10 cellular contexts compared by ENCODE assay signal in genomic region chr15:58228708-58229107, GRCh38.
A peak's percentile ranks its signal among the peaks of the same experiment; 100 is the strongest.
DNase-seq lines count a peak whose midpoint lies in the region; ATAC-seq and TF ChIP-seq lines count a peak whose summit lies in the region.
"Had no signal": no experiment of that assay in that cellular context is flagged by ENCODE, and none has a peak within 500 bp of the region (broad histone marks: within the 10 kb centered on the region; RNA-seq: fewer than 3 reads in every experiment).

No MANE protein-coding gene starts in this region.

- no peak for TF ChIP-seq POLR2A in tibial nerve (IDR thresholded peaks at IDR 0.05)

- peak overlapping the region; percentile 24 for H3K4me3 Mint-ChIP-seq in activated naive CD8-positive, alpha-beta T cell
- no peak overlapping the region for H3K4me3 Mint-ChIP-seq in activated naive CD8-positive, alpha-beta T cell treated with anti-CD3 and anti-CD28 coated beads for 36 hours

- H3K36me3 ChIP-seq in kidney epithelial cell (ENCODE audit: control insufficient read depth, insufficient read depth, low read length) (no peaks in the 10 kb centered on the region), tibial nerve (no peaks in the 10 kb centered on the region)

- H3K27me3 ChIP-seq in kidney epithelial cell (ENCODE audit: control insufficient read depth, insufficient read depth, low read length): no peaks in the 10 kb centered on the region
- no peaks in the 10 kb centered on the region for H3K27me3 ChIP-seq in tibial nerve

- H3K4me3 ChIP-seq in choroid plexus epithelial cell (ENCODE audit: low read depth, low read length) (no peak overlapping the region), kidney epithelial cell (ENCODE audit: low read depth, low read length) (no peak overlapping the region), tibial nerve (no peak overlapping the region)

- peaks cover 2% of the 10 kb centered on the region for H3K27me3 Mint-ChIP-seq in activated naive CD8-positive, alpha-beta T cell
- H3K27me3 Mint-ChIP-seq in activated naive CD8-positive, alpha-beta T cell treated with anti-CD3 and anti-CD28 coated beads for 36 hours: peaks cover 6% of the 10 kb centered on the region

- H3K4me1 ChIP-seq in tibial nerve: peaks cover 0 to 27% (median 13%) of the 10 kb centered on the region in 4 donors

- H3K36me3 Mint-ChIP-seq in activated naive CD8-positive, alpha-beta T cell: no peaks in the 10 kb centered on the region
- H3K36me3 Mint-ChIP-seq in activated naive CD8-positive, alpha-beta T cell treated with anti-CD3 and anti-CD28 coated beads for 36 hours: no peaks in the 10 kb centered on the region

- peak overlapping the region in 3 of 4 donors; percentile 5 to 74 (median 61) for H3K27ac ChIP-seq in tibial nerve

- 5 to 11% methylated on average over 1 of the region's 1 CpG for WGBS in tibial nerve, 2 donors

- H3K4me1 Mint-ChIP-seq in activated naive CD8-positive, alpha-beta T cell (ENCODE audit: low read depth): peaks cover 12% of the 10 kb centered on the region
- peaks cover 13% of the 10 kb centered on the region for H3K4me1 Mint-ChIP-seq in activated naive CD8-positive, alpha-beta T cell treated with anti-CD3 and anti-CD28 coated beads for 36 hours

- H3K9me3 Mint-ChIP-seq in activated naive CD8-positive, alpha-beta T cell (ENCODE audit: low read depth): no peaks in the 10 kb centered on the region
- no peaks in the 10 kb centered on the region for H3K9me3 Mint-ChIP-seq in activated naive CD8-positive, alpha-beta T cell treated with anti-CD3 and anti-CD28 coated beads for 36 hours

- ATAC-seq in HG03159 (IDR thresholded peaks at IDR 0.05; ENCODE audit: unreplicated experiment): no peak

- no peak overlapping the region for H3K27ac Mint-ChIP-seq in activated naive CD8-positive, alpha-beta T cell
- no peak overlapping the region for H3K27ac Mint-ChIP-seq in activated naive CD8-positive, alpha-beta T cell treated with anti-CD3 and anti-CD28 coated beads for 36 hours

- no peak for TF ChIP-seq EP300 in tibial nerve (IDR thresholded peaks at IDR 0.05)

- H3K9me3 ChIP-seq in tibial nerve: no peaks in the 10 kb centered on the region

- TF ChIP-seq CTCF in choroid plexus epithelial cell (conservative IDR thresholded peaks at IDR 0.05; ENCODE audit: low read depth, low read length) (no peak), kidney epithelial cell (IDR thresholded peaks at IDR 0.05; ENCODE audit: insufficient read depth, low read length, poor library complexity, severe bottlenecking) (no peak), tibial nerve (IDR thresholded peaks at IDR 0.05) (no peak)

- DNase-seq in activated naive CD8-positive, alpha-beta T cell treated with anti-CD3 and anti-CD28 coated beads for 36 hours: no peak
- peak; percentile 88 for DNase-seq in choroid plexus epithelial cell (ENCODE audit: low read depth)
- peak; percentile 57 for DNase-seq in kidney epithelial cell (ENCODE audit: low read depth)
- no peak for DNase-seq in tibial nerve (ENCODE audit: low spot score in 2 of 2)
- no peak for DNase-seq in Ammon's horn (ENCODE audit: low spot score)
- no peak for DNase-seq in NCI-H510A treated with DMSO at 0.1 percent for 48 hours (lab: John Stamatoyannopoulos, UW)
- DNase-seq: KG1; NK-92 treated with Interleukin-12 subunit alpha and Interleukin-12 subunit beta, amount 100 ng/mL, for 24 hours had no signal

Comparison
In these comparisons a context has a peak if more than half of its experiments do, and no peak if none do; other contexts are left out.
1. DNase-seq: peak in choroid plexus epithelial cell (single experiment) and kidney epithelial cell (single experiment); none in activated naive CD8-positive, alpha-beta T cell treated with anti-CD3 and anti-CD28 coated beads for 36 hours (single experiment), tibial nerve (0 of 2), Ammon's horn (single experiment) and NCI-H510A treated with DMSO at 0.1 percent for 48 hours (single experiment).